Comparison of ENCODE assay signal across 1 cellular context in genomic region chr15:40511472-40512133, GRCh38.
TF ChIP-seq lines count a peak whose summit lies in the region.

No MANE protein-coding gene starts in this region.

TF ChIP-seq in HepG2, 621 proteins besides CTCF, POLR2A, EP300 and RAD21 (continues in another document):
- TF ChIP-seq ZNF687 (CRISPR knock-in tag; IDR thresholded peaks at IDR 0.05) (peak; percentile 93), RXRA (CRISPR knock-in tag; IDR thresholded peaks at IDR 0.05) (peak; percentile 99), NFKBIZ (CRISPR knock-in tag; IDR thresholded peaks at IDR 0.05) (0 out of 2 replicates have a peak, but pooled peaks have one; percentile 46), HBP1 (CRISPR knock-in tag; IDR thresholded peaks at IDR 0.05; ENCODE audit: low read depth) (no peak), BCL6 (CRISPR knock-in tag; IDR thresholded peaks at IDR 0.05) (peak; percentile 93), ZNF703 (CRISPR knock-in tag; IDR thresholded peaks at IDR 0.05; ENCODE audit: borderline replicate concordance) (peak; percentile 82; the same call in 1 of the 2 replicates), MYPOP (CRISPR knock-in tag; IDR thresholded peaks at IDR 0.05) (peak; percentile 99), ELF1 (CRISPR knock-in tag; IDR thresholded peaks at IDR 0.05) (no peak), PHF21A (CRISPR knock-in tag; IDR thresholded peaks at IDR 0.05) (peak; percentile 94), RFXAP (CRISPR knock-in tag; IDR thresholded peaks at IDR 0.05; ENCODE audit: borderline replicate concordance) (peak; percentile 68; the same call in 1 of the 2 replicates), TMF1 (CRISPR knock-in tag; IDR thresholded peaks at IDR 0.05; ENCODE audit: low read depth) (peak; percentile 78; the same call in 1 of the 2 replicates), CEBPG (CRISPR knock-in tag; IDR thresholded peaks at IDR 0.05) (peak; percentile 70), ZBTB1 (CRISPR knock-in tag; IDR thresholded peaks at IDR 0.05; ENCODE audit: borderline replicate concordance) (peak; percentile 90; the same call in 1 of the 2 replicates), LCORL (IDR thresholded peaks at IDR 0.05) (no peak), LCORL (CRISPR knock-in tag; IDR thresholded peaks at IDR 0.05) (peak; percentile 77; the same call in 1 of the 2 replicates), PTBP1 (IDR thresholded peaks at IDR 0.05; ENCODE audit: low read depth, low read length, poor library complexity, severe bottlenecking) (no peak), FOXA3 (CRISPR knock-in tag; IDR thresholded peaks at IDR 0.05) (peak; percentile 68; the same call in 1 of the 2 replicates), TEAD3 (CRISPR knock-in tag; optimal IDR thresholded peaks at IDR 0.05; ENCODE audit: borderline replicate concordance) (peak; percentile 82), SKI (IDR thresholded peaks at IDR 0.05; ENCODE audit: partially characterized antibody) (peak; percentile 97), HNRNPK (IDR thresholded peaks at IDR 0.05; ENCODE audit: low read depth, low read length, poor library complexity, severe bottlenecking) (peak; percentile 52), ZNF101 (CRISPR knock-in tag; IDR thresholded peaks at IDR 0.05; ENCODE audit: borderline replicate concordance, low read depth) (no peak), ATF6 (CRISPR knock-in tag; conservative IDR thresholded peaks at IDR 0.05) (no peak), ONECUT2 (CRISPR knock-in tag; IDR thresholded peaks at IDR 0.05) (no peak), ZNF414 (CRISPR knock-in tag; IDR thresholded peaks at IDR 0.05) (no peak; the same call in 1 of the 2 replicates), RELA (CRISPR knock-in tag; IDR thresholded peaks at IDR 0.05) (0 out of 2 replicates have a peak, but pooled peaks have one; percentile 58), ZSCAN21 (CRISPR knock-in tag; IDR thresholded peaks at IDR 0.05; ENCODE audit: borderline replicate concordance) (peak; percentile 73; the same call in 1 of the 2 replicates), ZIK1 (CRISPR knock-in tag; IDR thresholded peaks at IDR 0.05; ENCODE audit: borderline replicate concordance, low read depth) (no peak), ETV6 (CRISPR knock-in tag; conservative IDR thresholded peaks at IDR 0.05) (peak; percentile 93), GABPB1 (CRISPR knock-in tag; IDR thresholded peaks at IDR 0.05) (peak; percentile 84), TCF12 (IDR thresholded peaks at IDR 0.05) (no peak), TCF12 (CRISPR knock-in tag; IDR thresholded peaks at IDR 0.05) (no peak), POGK (CRISPR knock-in tag; conservative IDR thresholded peaks at IDR 0.05) (peak; percentile 95), E2F5 (CRISPR knock-in tag; conservative IDR thresholded peaks at IDR 0.05) (peak; percentile 60; the same call in 1 of the 2 replicates), ZNF556 (CRISPR knock-in tag; IDR thresholded peaks at IDR 0.05; ENCODE audit: borderline replicate concordance) (peak; percentile 88), GLI4 (CRISPR knock-in tag; IDR thresholded peaks at IDR 0.05; ENCODE audit: borderline replicate concordance) (peak; percentile 80; the same call in 1 of the 2 replicates), ZNF704 (CRISPR knock-in tag; IDR thresholded peaks at IDR 0.05; ENCODE audit: borderline replicate concordance) (0 out of 2 replicates have a peak, but pooled peaks have one; percentile 84), PCBP1 (IDR thresholded peaks at IDR 0.05; ENCODE audit: borderline replicate concordance, low read depth, low read length) (no peak), ZNF792 (CRISPR knock-in tag; IDR thresholded peaks at IDR 0.05) (peak; percentile 72), ZNF607 (CRISPR knock-in tag; IDR thresholded peaks at IDR 0.05; ENCODE audit: borderline replicate concordance) (peak; percentile 46; the same call in 1 of the 2 replicates), ISL2 (CRISPR knock-in tag; IDR thresholded peaks at IDR 0.05) (peak; percentile 74), BORCS8-MEF2B (CRISPR knock-in tag; IDR thresholded peaks at IDR 0.05) (0 out of 2 replicates have a peak, but pooled peaks have one; percentile 49), YEATS2 (CRISPR knock-in tag; IDR thresholded peaks at IDR 0.05; ENCODE audit: borderline replicate concordance) (no peak), ZNF691 (CRISPR knock-in tag; IDR thresholded peaks at IDR 0.05; ENCODE audit: borderline replicate concordance, low read depth) (peak; percentile 73; the same call in 1 of the 2 replicates), ZNF207 (IDR thresholded peaks at IDR 0.05; ENCODE audit: borderline replicate concordance) (no peak), THAP11 (CRISPR knock-in tag; IDR thresholded peaks at IDR 0.05) (peak; percentile 54)
